1 cellular context compared by ENCODE assay signal in genomic region chr5:146345240-146345577, GRCh38.
TF ChIP-seq lines count a peak whose summit lies in the region.

No MANE protein-coding gene starts in this region.

TF ChIP-seq in HepG2, 621 proteins besides CTCF, POLR2A, EP300 and RAD21 (continued from another document):
- TF ChIP-seq HOMEZ (CRISPR knock-in tag; IDR thresholded peaks at IDR 0.05; ENCODE audit: low read depth) (no peak), ZNF569 (CRISPR knock-in tag; IDR thresholded peaks at IDR 0.05; ENCODE audit: borderline replicate concordance) (no peak), RFX1 (IDR thresholded peaks at IDR 0.05) (no peak), ZNF496 (CRISPR knock-in tag; IDR thresholded peaks at IDR 0.05; ENCODE audit: insufficient replicate concordance) (no peak), ZNF782 (CRISPR knock-in tag; IDR thresholded peaks at IDR 0.05; ENCODE audit: borderline replicate concordance) (no peak), ZNF263 (CRISPR knock-in tag; IDR thresholded peaks at IDR 0.05) (no peak), SIX4 (CRISPR knock-in tag; IDR thresholded peaks at IDR 0.05) (no peak), ZNF326 (CRISPR knock-in tag; IDR thresholded peaks at IDR 0.05; ENCODE audit: borderline replicate concordance) (no peak), ZNF251 (CRISPR knock-in tag; IDR thresholded peaks at IDR 0.05) (no peak), HIC2 (CRISPR knock-in tag; IDR thresholded peaks at IDR 0.05; ENCODE audit: low read depth) (no peak), PRDM4 (CRISPR knock-in tag; IDR thresholded peaks at IDR 0.05; ENCODE audit: borderline replicate concordance) (no peak), ZFP36 (IDR thresholded peaks at IDR 0.05; ENCODE audit: borderline replicate concordance, low read depth, low read length, partially characterized antibody) (no peak), NR0B2 (CRISPR knock-in tag; IDR thresholded peaks at IDR 0.05) (no peak), EED (CRISPR knock-in tag; IDR thresholded peaks at IDR 0.05) (no peak), PBX2 (CRISPR knock-in tag; IDR thresholded peaks at IDR 0.05) (no peak), DZIP1 (CRISPR knock-in tag; IDR thresholded peaks at IDR 0.05) (no peak)
TF ChIP-seq in HepG2: peak in this region for 0.
